Comparison of ENCODE assay signal across 19 cellular contexts in genomic region chr4:176959980-176960379, GRCh38.
"Had no signal": no experiment of that assay in that cellular context is flagged by ENCODE, and none has a peak within 500 bp of the region (broad histone marks: within the 10 kb centered on the region; RNA-seq: fewer than 3 reads in every experiment).

No MANE protein-coding gene starts in this region.

- H3K27me3 ChIP-seq: dorsolateral prefrontal cortex, gastrocnemius medialis, heart right ventricle, stomach, transverse colon had no signal

- H3K9me3 ChIP-seq: gastrocnemius medialis, thoracic aorta, transverse colon had no signal

- H3K4me1 ChIP-seq: gastrocnemius medialis, heart right ventricle, stomach, transverse colon had no signal

- H3K4me3 Mint-ChIP-seq: naive B cell; nephron; stimulated activated naive B cell treated with anti-CD40 and anti-IgM and Interleukin-4, amounts not matched to agents 10 μg/mL and 1 μg/mL and 100 μg/mL, for 72 hours had no signal

- FAIRE-seq: islet of Langerhans had no signal

- H3K36me3 ChIP-seq: gastrocnemius medialis, heart right ventricle, stomach, thoracic aorta, transverse colon had no signal

- H3K4me3 ChIP-seq: dorsolateral prefrontal cortex, gastrocnemius medialis, heart right ventricle, stomach, thoracic aorta, transverse colon had no signal

- H3K27ac Mint-ChIP-seq: naive B cell; nephron; stimulated activated naive B cell treated with anti-CD40 and anti-IgM and Interleukin-4, amounts not matched to agents 10 μg/mL and 1 μg/mL and 100 μg/mL, for 72 hours had no signal

- H3K27ac ChIP-seq: dorsolateral prefrontal cortex, gastrocnemius medialis, heart right ventricle, stomach, thoracic aorta, transverse colon had no signal

- ATAC-seq: gastrocnemius medialis; heart right ventricle; sciatic nerve; stimulated activated naive B cell treated with anti-CD40 and anti-IgM and Interleukin-4, amounts not matched to agents 10 μg/mL and 1 μg/mL and 100 μg/mL, for 72 hours had no signal

- H3K36me3 Mint-ChIP-seq: naive B cell; stimulated activated naive B cell treated with anti-CD40 and anti-IgM and Interleukin-4, amounts not matched to agents 10 μg/mL and 1 μg/mL and 100 μg/mL, for 72 hours had no signal

- H3K4me1 Mint-ChIP-seq: naive B cell; nephron; stimulated activated naive B cell treated with anti-CD40 and anti-IgM and Interleukin-4, amounts not matched to agents 10 μg/mL and 1 μg/mL and 100 μg/mL, for 72 hours had no signal

- H3K27me3 Mint-ChIP-seq: naive B cell; stimulated activated naive B cell treated with anti-CD40 and anti-IgM and Interleukin-4, amounts not matched to agents 10 μg/mL and 1 μg/mL and 100 μg/mL, for 72 hours had no signal

- DNase-seq: cortex of kidney; dorsolateral prefrontal cortex; effector CD8-positive, alpha-beta T cell; gastrocnemius medialis; heart right ventricle; hypothalamus; kidney glomerular epithelial cell; mesendoderm; naive B cell; stimulated activated CD4-positive, alpha-beta T cell treated with anti-CD3 and anti-CD28 coated beads, Interleukin-2, amount 100 ng/mL, for 24 hours; stimulated activated CD4-positive, alpha-beta T cell treated with anti-CD3 and anti-CD28 coated beads, Interleukin-4, amount 100 ng/mL, for 4 hours; stimulated activated naive B cell treated with anti-CD40 and anti-IgM and Interleukin-4, amounts not matched to agents 10 μg/mL and 1 μg/mL and 100 μg/mL, for 72 hours; stomach; substantia nigra; transverse colon had no signal
